Comparison of ENCODE assay signal across 26 cellular contexts in genomic region chr2:158774663-158775062, GRCh38.
DNase-seq lines count a peak whose midpoint lies in the region.
"Had no signal": no experiment of that assay in that cellular context is flagged by ENCODE, and none has a peak within 500 bp of the region (broad histone marks: within the 10 kb centered on the region; RNA-seq: fewer than 3 reads in every experiment).

No MANE protein-coding gene starts in this region.

- no peaks in the 10 kb centered on the region for H3K36me3 ChIP-seq in adipocyte (ENCODE audit: control insufficient read depth, insufficient read depth, low read length, severe bottlenecking)
- H3K36me3 ChIP-seq: BLaER1 treated with 17β-estradiol and CSF1 and Interleukin-3, amounts not matched to agents 10 nM and 100 nM; esophagus muscularis mucosa; left lung; MG63 had no signal

- H3K4me3 ChIP-seq in adipocyte (ENCODE audit: low read length), result no peak overlapping the region
- H3K4me3 ChIP-seq: BLaER1 treated with 17β-estradiol and CSF1 and Interleukin-3, amounts not matched to agents 10 nM and 100 nM; esophagus muscularis mucosa; left lung; MG63; skin epidermis had no signal

- H3K9me3 ChIP-seq in adipocyte (ENCODE audit: control insufficient read depth, low read length), result no peaks in the 10 kb centered on the region
- H3K9me3 ChIP-seq: BLaER1 treated with 17β-estradiol and CSF1 and Interleukin-3, amounts not matched to agents 10 nM and 100 nM; esophagus muscularis mucosa; left lung; MG63 had no signal

- DNase-seq in NCI-H510A treated with DMSO at 0.1 percent for 48 hours (lab: John Stamatoyannopoulos, UW) (peak; percentile 34), NCI-H510A (lab: John Stamatoyannopoulos, UW) (no peak), adipocyte (ENCODE audit: low read depth) (peak; percentile 44), inferior parietal cortex (ENCODE audit: extremely low spot score) (peak; percentile 27), AG20443 (ENCODE audit: low spot score) (no peak), T1000 (lab: John Stamatoyannopoulos, UW) (no peak), C1 segment of cervical spinal cord (lab: John Stamatoyannopoulos, UW) (no peak)
- DNase-seq: activated CD4-positive, alpha-beta T cell treated with anti-CD3 and anti-CD28 coated beads for 1 hour; activated CD8-positive, alpha-beta T cell treated with anti-CD3 and anti-CD28 coated beads, Interleukin-2, amount 10 ng/mL, durations not matched to agents 7 days and 5 days; activated effector memory CD4-positive, alpha-beta T cell treated with Interleukin-2 at 50 U/mL for 16 hours; activated naive CD8-positive, alpha-beta T cell treated with anti-CD3 and anti-CD28 coated beads, Interleukin-2, amount 10 ng/mL, durations not matched to agents 7 days and 5 days; activated T-cell treated with anti-CD3 and anti-CD28 coated beads for 4 hours; central memory CD4-positive, alpha-beta T cell; COR-L47; dermis blood vessel endothelial cell; HFFc6; KBM-7; left lung; mesenchymal stem cell; MG63; NCI-H2029 treated with DMSO at 0.1 percent for 48 hours; NCI-H82; trophoblast cell had no signal

- H3K4me1 ChIP-seq in adipocyte (ENCODE audit: control insufficient read depth, insufficient read depth, low read length), result peaks cover 71% of the 10 kb centered on the region
- H3K4me1 ChIP-seq: esophagus muscularis mucosa, left lung had no signal

- no peaks in the 10 kb centered on the region for H3K27me3 ChIP-seq in adipocyte (replicated peaks; ENCODE audit: control insufficient read depth, insufficient read depth, low read length)
- H3K27me3 ChIP-seq: BLaER1 treated with 17β-estradiol and CSF1 and Interleukin-3, amounts not matched to agents 10 nM and 100 nM; esophagus muscularis mucosa; left lung; MG63 had no signal

- no peak overlapping the region for H3K9ac ChIP-seq in adipocyte (ENCODE audit: low read length)
- H3K9ac ChIP-seq: BLaER1 treated with 17β-estradiol and CSF1 and Interleukin-3, amounts not matched to agents 10 nM and 100 nM had no signal

Comparison
In these comparisons a context has a peak if more than half of its experiments do, and no peak if none do; other contexts are left out.
1. DNase-seq: peak in NCI-H510A treated with DMSO at 0.1 percent for 48 hours (single experiment), adipocyte (single experiment) and inferior parietal cortex (single experiment); none in NCI-H510A (single experiment), AG20443 (single experiment), T1000 (single experiment) and C1 segment of cervical spinal cord (0 of 14).